8 cellular contexts compared by ENCODE assay signal in the genomic region with DNA sequence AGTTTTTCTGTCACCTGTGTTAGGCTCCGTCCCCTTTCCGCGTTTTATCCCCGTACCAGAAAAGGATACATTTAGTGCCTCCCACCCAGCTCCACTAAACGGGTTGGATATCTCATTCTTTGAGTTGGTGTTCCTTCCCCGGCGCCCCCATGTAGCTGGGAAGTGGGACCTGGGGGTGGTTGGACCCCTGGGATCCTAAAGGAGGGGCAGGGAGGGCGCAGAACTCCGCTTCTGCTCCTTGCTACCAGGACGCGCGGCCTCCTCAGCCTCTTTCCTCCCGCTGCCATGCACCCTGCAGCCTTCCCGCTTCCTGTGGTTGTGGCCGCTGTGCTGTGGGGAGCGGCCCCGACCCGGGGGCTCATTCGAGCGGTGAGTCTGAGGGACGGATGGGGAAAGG. TPM values are rescaled to one million over a fixed set of nuclear protein-coding genes. Genes with fewer than 3 reads are reported as not detected.
DNase-seq lines count a peak whose midpoint lies in the region; ATAC-seq and TF ChIP-seq lines count a peak whose summit lies in the region.

No MANE protein-coding gene starts in this region.

- H3K27me3 ChIP-seq in mononuclear cell (ENCODE audit: insufficient read depth, low read length) (no peaks in the 10 kb centered on the region), aorta (ENCODE audit: control insufficient read depth in 1 of 2, insufficient read depth in 2 of 2, low read length in 1 of 2) (no peaks in the 10 kb centered on the region)

- ATAC-seq in SK-N-SH treated with all-trans-retinoic acid at 6 μM for 48 hours (peak; percentile 3), aorta (ENCODE audit: low FRiP score) (no peak), GM21529 (IDR thresholded peaks at IDR 0.05; ENCODE audit: unreplicated experiment) (no peak)

- intact Hi-C loops in aorta (cut with DNase I), result no loop called here

- H3K4me1 ChIP-seq in mononuclear cell (ENCODE audit: insufficient read depth, low read length), result peaks cover 65% of the 10 kb centered on the region
- H3K4me1 ChIP-seq in aorta (ENCODE audit: control insufficient read depth in 1 of 2, insufficient read depth in 2 of 2, low read length in 2 of 2), result no peaks in the 10 kb centered on the region

- H3K4me3 ChIP-seq in mononuclear cell (ENCODE audit: low read length) (peak overlapping the region; percentile 98), aorta (ENCODE audit: low read length in 2 of 2) (peak overlapping the region; percentile 56 to 65)

- DNase-seq in GF-D8 (lab: John Stamatoyannopoulos, UW), result peak; percentile 1
- peak; percentile 34 for DNase-seq in central memory CD4-positive, alpha-beta T cell
- no peak for DNase-seq in aorta
- DNase-seq in NCI-H1694 treated with DMSO at 0.1 percent for 48 hours (lab: John Stamatoyannopoulos, UW), result no peak
- DNase-seq in OCI-M2 (lab: John Stamatoyannopoulos, UW; ENCODE audit: unreplicated experiment), result no peak

- 0% methylated on average over 21 of the region's 21 CpGs for WGBS in aorta, 2 donors

- H3K9me3 ChIP-seq in mononuclear cell (ENCODE audit: low read depth, low read length), result no peaks in the 10 kb centered on the region
- no peaks in the 10 kb centered on the region for H3K9me3 ChIP-seq in aorta (ENCODE audit: control insufficient read depth, low read length)

- H3K27ac ChIP-seq in aorta (ENCODE audit: low read depth in 1 of 2, low read length in 2 of 2), result peak overlapping the region in 1 of 2 donors; percentile 65

- no peaks in the 10 kb centered on the region for H3K36me3 ChIP-seq in aorta (ENCODE audit: control insufficient read depth in 1 of 2, insufficient read depth in 2 of 2, low read length in 1 of 2)

TF ChIP-seq in SK-N-SH treated with all-trans-retinoic acid at 6 μM for 48 hours, 23 proteins besides CTCF, POLR2A, EP300 and RAD21:
- TF ChIP-seq TCF4 (CRISPR knock-in tag; IDR thresholded peaks at IDR 0.05; ENCODE audit: borderline replicate concordance) (no peak), ZNF565 (CRISPR knock-in tag; conservative IDR thresholded peaks at IDR 0.05; ENCODE audit: low read depth) (no peak), PPARA (CRISPR knock-in tag; IDR thresholded peaks at IDR 0.05; ENCODE audit: borderline replicate concordance) (no peak), ZNF8 (CRISPR knock-in tag; IDR thresholded peaks at IDR 0.05) (no peak), ESRRG (CRISPR knock-in tag; IDR thresholded peaks at IDR 0.05) (no peak), ZC3H10 (CRISPR knock-in tag; IDR thresholded peaks at IDR 0.05) (no peak), RARB (CRISPR knock-in tag; IDR thresholded peaks at IDR 0.05) (no peak), TOX (CRISPR knock-in tag; IDR thresholded peaks at IDR 0.05; ENCODE audit: borderline replicate concordance) (no peak), OSR1 (CRISPR knock-in tag; IDR thresholded peaks at IDR 0.05) (no peak), GLIS3 (CRISPR knock-in tag; IDR thresholded peaks at IDR 0.05) (no peak), CSDC2 (CRISPR knock-in tag; IDR thresholded peaks at IDR 0.05) (no peak), BACH2 (CRISPR knock-in tag; IDR thresholded peaks at IDR 0.05; ENCODE audit: borderline replicate concordance) (no peak)
- TF ChIP-seq, protein P1, sequence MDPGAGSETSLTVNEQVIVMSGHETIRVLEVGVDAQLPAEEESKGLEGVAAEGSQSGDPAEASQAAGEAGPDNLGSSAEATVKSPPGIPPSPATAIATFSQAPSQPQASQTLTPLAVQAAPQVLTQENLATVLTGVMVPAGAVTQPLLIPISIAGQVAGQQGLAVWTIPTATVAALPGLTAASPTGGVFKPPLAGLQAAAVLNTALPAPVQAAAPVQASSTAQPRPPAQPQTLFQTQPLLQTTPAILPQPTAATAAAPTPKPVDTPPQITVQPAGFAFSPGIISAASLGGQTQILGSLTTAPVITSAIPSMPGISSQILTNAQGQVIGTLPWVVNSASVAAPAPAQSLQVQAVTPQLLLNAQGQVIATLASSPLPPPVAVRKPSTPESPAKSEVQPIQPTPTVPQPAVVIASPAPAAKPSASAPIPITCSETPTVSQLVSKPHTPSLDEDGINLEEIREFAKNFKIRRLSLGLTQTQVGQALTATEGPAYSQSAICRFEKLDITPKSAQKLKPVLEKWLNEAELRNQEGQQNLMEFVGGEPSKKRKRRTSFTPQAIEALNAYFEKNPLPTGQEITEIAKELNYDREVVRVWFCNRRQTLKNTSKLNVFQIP (CRISPR knock-in tag; IDR thresholded peaks at IDR 0.05; ENCODE audit: borderline replicate concordance, low read depth), result no peak

RNA-seq across cellular contexts. Expression of a gene that starts 0.6 kb away (rescaled TPM):
- total RNA-seq in mononuclear cell, result 19.3 TPM
- 10 to 100 TPM; 45.6 to 51.8 TPM for total RNA-seq in aorta
- 10 to 100 TPM; 39.3 to 89.3 TPM for polyA plus RNA-seq in aorta

RNA-seq across cellular contexts. Expression of a gene that starts 0.8 kb away (rescaled TPM):
- 17.1 TPM for total RNA-seq in mononuclear cell
- 10 to 100 TPM; 28.3 to 29.5 TPM for total RNA-seq in aorta
- 10 to 100 TPM; 31.8 to 41.6 TPM for polyA plus RNA-seq in aorta

RNA-seq across cellular contexts. Expression of a gene that starts 7.7 kb away (rescaled TPM):
- total RNA-seq in mononuclear cell, result 414 TPM
- 100 to 1,000 TPM; 440 to 554 TPM for total RNA-seq in aorta
- polyA plus RNA-seq in aorta, result 100 to 1,000 TPM; 543 to 728 TPM

RNA-seq across cellular contexts. Expression of a gene that starts 8.5 kb away (rescaled TPM):
- total RNA-seq in mononuclear cell, result 4.2 TPM
- under 1 TPM in 1 of 2 donors, not detected in 1; 0.19 TPM for total RNA-seq in aorta
- polyA plus RNA-seq in aorta, result under 1 TPM in 1 of 2 donors, not detected in 1; 0.08 TPM

RNA-seq across cellular contexts. Expression of a gene that starts 10.3 kb away (rescaled TPM):
- total RNA-seq in mononuclear cell (3.9 TPM), aorta (1 to 10 TPM; 5.2 to 7.4 TPM)
- 10 to 100 TPM in 1 of 2 donors, 1 to 10 TPM in 1; 9.5 to 46.2 TPM for polyA plus RNA-seq in aorta

Comparison
In these comparisons a context has a peak if more than half of its experiments do, and no peak if none do; other contexts are left out.
1. DNase-seq: peak in GF-D8 (single experiment) and central memory CD4-positive, alpha-beta T cell (single experiment); none in aorta (0 of 2), NCI-H1694 treated with DMSO at 0.1 percent for 48 hours (single experiment) and OCI-M2 (single experiment).